ENCODE assay signal across 16 cellular contexts in the genomic region with DNA sequence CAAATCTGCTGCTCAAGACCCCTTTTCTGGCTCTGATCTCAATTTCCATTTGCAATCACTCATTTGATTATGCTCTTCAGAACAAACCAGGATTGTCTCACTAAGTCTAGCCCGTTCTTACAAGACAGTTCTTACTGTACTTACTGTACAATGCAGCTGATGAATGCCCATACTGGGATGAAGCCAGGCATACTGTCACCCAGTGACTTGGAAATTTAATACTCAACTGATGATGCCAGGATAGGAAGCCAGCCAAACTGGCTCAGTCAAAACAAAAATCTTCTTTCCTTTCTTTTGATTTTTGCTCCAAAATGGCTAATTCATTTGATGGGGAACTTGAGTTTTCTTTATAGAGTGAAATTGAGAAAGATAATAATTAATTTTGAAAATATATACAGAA.
"Had no signal": no experiment of that assay in that cellular context is flagged by ENCODE, and none has a peak within 500 bp of the region (broad histone marks: within the 10 kb centered on the region; RNA-seq: fewer than 3 reads in every experiment).

No MANE protein-coding gene starts in this region.

- ATAC-seq: activated T-cell treated with anti-CD3 and anti-CD28 coated beads, Interleukin-2, amount 50 U/mL, for 72 hours; esophagus mucosa; left ventricle myocardium superior; natural killer cell treated with Interleukin-12 subunit alpha and Interleukin-12 subunit beta and Interleukin-15 and Interleukin-18, amount 100 ng/mL, for 72 hours; stimulated activated memory B cell treated with anti-CD40 and anti-IgM and Interleukin-4, amounts not matched to agents 10 μg/mL and 1 μg/mL and 100 μg/mL, for 72 hours had no signal

- H3K27ac ChIP-seq: tibial artery had no signal

- FAIRE-seq: colon had no signal

- H3K27me3 ChIP-seq: tibial artery had no signal

- H3K36me3 ChIP-seq: tibial artery had no signal

- DNase-seq: activated CD4-positive, alpha-beta T cell treated with anti-CD3 and anti-CD28 coated beads, Interleukin-2, amount 10 ng/mL, durations not matched to agents 7 days and 5 days; activated CD8-positive, alpha-beta memory T cell treated with anti-CD3 and anti-CD28 coated beads, Interleukin-2, amount 50 U/mL, for 48 hours; activated gamma-delta T cell; activated T-cell treated with anti-CD3 and anti-CD28 coated beads, Interleukin-2, amount 50 U/mL, for 72 hours; amniotic stem cell; hypothalamus; kidney glomerular epithelial cell; left ventricle myocardium superior; mesenchymal stem cell; posterior cingulate gyrus; retina; tibial artery had no signal

- H3K4me3 ChIP-seq: tibial artery had no signal
